Comparison of ENCODE assay signal across 14 cellular contexts in the genomic region with DNA sequence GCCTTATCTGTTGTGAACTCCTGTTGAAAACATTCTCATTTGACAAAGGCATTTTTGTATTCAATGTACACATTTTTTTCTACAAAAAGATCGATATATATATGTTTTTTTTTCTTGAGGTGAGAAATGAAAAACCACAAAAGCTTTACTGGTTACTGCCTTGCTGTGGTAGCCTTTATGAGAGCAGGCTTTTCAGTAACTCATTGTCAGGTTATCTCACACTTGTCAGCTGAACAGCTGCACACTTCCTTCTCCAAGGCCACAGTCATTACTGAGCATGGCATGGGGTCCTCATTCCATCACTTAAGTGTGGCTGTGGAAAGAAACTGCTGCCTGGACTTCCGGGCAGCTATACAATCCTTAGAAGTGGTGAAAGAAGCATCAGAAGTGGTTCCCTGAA.
DNase-seq lines count a peak whose midpoint lies in the region; ATAC-seq, FAIRE-seq and TF ChIP-seq lines count a peak whose summit lies in the region.
"Had no signal": no experiment of that assay in that cellular context is flagged by ENCODE, and none has a peak within 500 bp of the region (broad histone marks: within the 10 kb centered on the region; RNA-seq: fewer than 3 reads in every experiment).

No MANE protein-coding gene starts in this region.

- no peak overlapping the region for H3K4me2 ChIP-seq in neural progenitor cell

- no peak for TF ChIP-seq CTCF in neural progenitor cell (IDR thresholded peaks at IDR 0.05)

- no peak for FAIRE-seq in frontal cortex (lab: Jason Lieb, UNC)

- peaks cover 24% of the 10 kb centered on the region for H3K9me3 Mint-ChIP-seq in neural progenitor cell

- H3K4me3 Mint-ChIP-seq in neural progenitor cell = no peak overlapping the region
- H3K4me3 Mint-ChIP-seq: CD4-positive, alpha-beta memory T cell had no signal

- ATAC-seq in GM19043 (IDR thresholded peaks at IDR 0.05; ENCODE audit: low read depth, unreplicated experiment) = peak; percentile 55
- peak; percentile 67 for ATAC-seq in HG02678 (IDR thresholded peaks at IDR 0.05; ENCODE audit: unreplicated experiment)
- ATAC-seq in HG03565 (IDR thresholded peaks at IDR 0.05; ENCODE audit: unreplicated experiment) = peak; percentile 64
- no peak for ATAC-seq in HG03521 (IDR thresholded peaks at IDR 0.05; ENCODE audit: unreplicated experiment)
- ATAC-seq: left cardiac atrium, PC-3 had no signal

- H3K27me3 Mint-ChIP-seq in neural progenitor cell (ENCODE audit: insufficient read depth, low read depth) = peaks cover 4% of the 10 kb centered on the region
- H3K27me3 Mint-ChIP-seq: CD4-positive, alpha-beta memory T cell had no signal

- H3K4me3 ChIP-seq in neural progenitor cell = no peak overlapping the region

- peaks cover 7% of the 10 kb centered on the region for H3K9me3 ChIP-seq in neural progenitor cell (ENCODE audit: low read depth)

- no peaks in the 10 kb centered on the region for H3K79me2 ChIP-seq in neural progenitor cell (ENCODE audit: low read depth)

- peaks cover 8% of the 10 kb centered on the region for H3K4me1 Mint-ChIP-seq in neural progenitor cell
- H3K4me1 Mint-ChIP-seq: CD4-positive, alpha-beta memory T cell had no signal

- H3F3A ChIP-seq in neural progenitor cell (ENCODE audit: low read depth) = no peaks in the 10 kb centered on the region

- peaks cover 2% of the 10 kb centered on the region for H3K36me3 Mint-ChIP-seq in neural progenitor cell
- H3K36me3 Mint-ChIP-seq: CD4-positive, alpha-beta memory T cell had no signal

- no peak overlapping the region for H2AFZ ChIP-seq in neural progenitor cell (replicated peaks)

- no peaks in the 10 kb centered on the region for H3K27me3 ChIP-seq in neural progenitor cell
- H3K27me3 ChIP-seq: brain microvascular endothelial cell had no signal

- no peaks in the 10 kb centered on the region for H3K36me3 ChIP-seq in neural progenitor cell
- H3K36me3 ChIP-seq: brain microvascular endothelial cell had no signal

- DNase-seq in renal cortical epithelial cell (ENCODE audit: low read depth) = peak; percentile 21
- no peak for DNase-seq in frontal cortex (ENCODE audit: low spot score in 2 of 2)
- DNase-seq in neural progenitor cell (ENCODE audit: low spot score) = no peak
- DNase-seq: activated CD4-positive, alpha-beta T cell treated with anti-CD3 and anti-CD28 coated beads, Interleukin-2, amount 50 U/mL, for 1 hour; brain microvascular endothelial cell; CD4-positive, alpha-beta memory T cell; left cardiac atrium; NCI-H2171 treated with DMSO at 0.1 percent for 48 hours; PC-3; substantia nigra had no signal

- H3K9ac ChIP-seq in neural progenitor cell = no peak overlapping the region

- H3K4me1 ChIP-seq in neural progenitor cell = no peaks in the 10 kb centered on the region

- H3K27ac ChIP-seq in neural progenitor cell = no peak overlapping the region
- H3K27ac ChIP-seq: brain microvascular endothelial cell had no signal

- no peak overlapping the region for H3K27ac Mint-ChIP-seq in neural progenitor cell

- H4K20me1 ChIP-seq in neural progenitor cell (ENCODE audit: low read depth) = no peaks in the 10 kb centered on the region
